31 cellular contexts compared by ENCODE assay signal in genomic region chr6:22328499-22328898, GRCh38. TPM values are rescaled to one million over a fixed set of nuclear protein-coding genes. Genes with fewer than 3 reads are reported as not detected.
"Had no signal": no experiment of that assay in that cellular context is flagged by ENCODE, and none has a peak within 500 bp of the region (broad histone marks: within the 10 kb centered on the region; RNA-seq: fewer than 3 reads in every experiment).

No MANE protein-coding gene starts in this region.

- H3K4me3 Mint-ChIP-seq: activated naive CD8-positive, alpha-beta T cell; activated T-cell treated with anti-CD3 and anti-CD28 coated beads, Interleukin-2, amount 50 U/mL, for 4 hours; natural killer cell; stimulated activated naive CD8-positive, alpha-beta T cell treated with anti-CD3 and anti-CD28 coated beads, Interleukin-15, Interleukin-2, amounts not matched to agents 100 ng/mL and 50 ng/mL, for 24 hours; T-helper 17 cell had no signal

- H2AFZ ChIP-seq: parathyroid adenoma had no signal

- ATAC-seq: activated T-cell treated with anti-CD3 and anti-CD28 coated beads, Interleukin-2, amount 50 U/mL, for 4 hours; gastrocnemius medialis; natural killer cell; right cardiac atrium; T-helper 17 cell had no signal

- H3K27ac Mint-ChIP-seq: activated naive CD8-positive, alpha-beta T cell; activated T-helper 2 cell treated with anti-CD3 and anti-CD28 coated beads, Interferon-gamma antibody, Interleukin-2, Interleukin-4, amounts not matched to agents 10 μg/mL and 5 μg/mL and 100 μg/mL, durations not matched to agents 14 hours and 24 hours and 36 hours; natural killer cell; stimulated activated naive CD8-positive, alpha-beta T cell treated with anti-CD3 and anti-CD28 coated beads, Interleukin-15, Interleukin-2, amounts not matched to agents 100 ng/mL and 50 ng/mL, for 24 hours; T-helper 17 cell had no signal

- H3K36me3 Mint-ChIP-seq: activated naive CD8-positive, alpha-beta T cell; natural killer cell had no signal

- H3K27ac ChIP-seq: coronary artery, gastrocnemius medialis, left ventricle myocardium inferior, neutrophil, parathyroid adenoma, tibial artery had no signal

- H3K36me3 ChIP-seq: gastrocnemius medialis, left ventricle myocardium inferior, neutrophil, tibial artery had no signal

- H3K79me2 ChIP-seq: parathyroid adenoma had no signal

- H3K9me3 Mint-ChIP-seq: activated T-helper 2 cell treated with anti-CD3 and anti-CD28 coated beads, Interferon-gamma antibody, Interleukin-2, Interleukin-4, amounts not matched to agents 10 μg/mL and 5 μg/mL and 100 μg/mL, durations not matched to agents 14 hours and 24 hours and 36 hours; stimulated activated naive CD8-positive, alpha-beta T cell treated with anti-CD3 and anti-CD28 coated beads, Interleukin-15, Interleukin-2, amounts not matched to agents 100 ng/mL and 50 ng/mL, for 24 hours had no signal

- H3K27me3 ChIP-seq: gastrocnemius medialis, neutrophil, tibial artery had no signal

- H3K4me1 Mint-ChIP-seq: natural killer cell, T-helper 17 cell had no signal

- H3K9me3 ChIP-seq: gastrocnemius medialis, left ventricle myocardium inferior, neutrophil, tibial artery had no signal

- H3K27me3 Mint-ChIP-seq: activated naive CD8-positive, alpha-beta T cell; stimulated activated naive CD8-positive, alpha-beta T cell treated with anti-CD3 and anti-CD28 coated beads, Interleukin-15, Interleukin-2, amounts not matched to agents 100 ng/mL and 50 ng/mL, for 24 hours; T-helper 17 cell had no signal

- DNase-seq: activated CD4-positive, alpha-beta T cell treated with anti-CD3 and anti-CD28 coated beads for 4 hours; activated CD4-positive, alpha-beta T cell treated with anti-CD3 and anti-CD28 coated beads, Interleukin-2, amount 50 U/mL, for 48 hours; activated CD4-positive, CD25-positive, alpha-beta regulatory T cell; activated CD8-positive, alpha-beta memory T cell treated with anti-CD3 and anti-CD28 coated beads, Interleukin-2, amount 50 U/mL, for 48 hours; activated naive CD4-positive, alpha-beta T cell; activated T-cell treated with anti-CD3 and anti-CD28 coated beads, Interleukin-2, amount 50 U/mL, for 4 hours; cerebellar nuclear complex; effector CD4-positive, alpha-beta T cell; gastrocnemius medialis; hippocampal formation; left ventricle myocardium inferior; midbrain; natural killer cell; right cardiac atrium; stimulated activated CD4-positive, alpha-beta T cell treated with anti-CD3 and anti-CD28 coated beads, Interleukin-12 subunit alpha, Interleukin-12 subunit beta, amount 100 ng/mL, for 4 hours; stimulated activated CD4-positive, alpha-beta T cell treated with anti-CD3 and anti-CD28 coated beads, Interleukin-1b, Interleukin-23, amount 100 ng/mL, for 48 hours; substantia nigra; T-helper 17 cell; tibial artery had no signal

- FAIRE-seq: bronchial epithelial cell had no signal

- H3K4me3 ChIP-seq: coronary artery, gastrocnemius medialis, left ventricle myocardium inferior, tibial artery had no signal

- H3K9ac ChIP-seq: parathyroid adenoma had no signal

- H3K4me1 ChIP-seq: gastrocnemius medialis, left ventricle myocardium inferior, parathyroid adenoma, tibial artery had no signal

RNA-seq across cellular contexts. Expression of gene PRL, which starts 31.7 kb away (rescaled TPM):
- total RNA-seq: activated CD8-positive, alpha-beta memory T cell treated with anti-CD3 and anti-CD28 coated beads for 36 hours; activated T-helper 2 cell treated with anti-CD3 and anti-CD28 coated beads, Interferon-gamma antibody, Interleukin-2, Interleukin-4, amounts not matched to agents 10 μg/mL and 5 μg/mL and 100 μg/mL, durations not matched to agents 14 hours and 24 hours and 36 hours; bronchial epithelial cell; epithelial cell of proximal tubule; gastrocnemius medialis; left ventricle myocardium inferior; lung microvascular endothelial cell; natural killer cell; pulmonary artery endothelial cell; right cardiac atrium; T-helper 17 cell; urinary bladder had no signal
- polyA plus RNA-seq: right cardiac atrium, urinary bladder had no signal
